In the genomic region with DNA sequence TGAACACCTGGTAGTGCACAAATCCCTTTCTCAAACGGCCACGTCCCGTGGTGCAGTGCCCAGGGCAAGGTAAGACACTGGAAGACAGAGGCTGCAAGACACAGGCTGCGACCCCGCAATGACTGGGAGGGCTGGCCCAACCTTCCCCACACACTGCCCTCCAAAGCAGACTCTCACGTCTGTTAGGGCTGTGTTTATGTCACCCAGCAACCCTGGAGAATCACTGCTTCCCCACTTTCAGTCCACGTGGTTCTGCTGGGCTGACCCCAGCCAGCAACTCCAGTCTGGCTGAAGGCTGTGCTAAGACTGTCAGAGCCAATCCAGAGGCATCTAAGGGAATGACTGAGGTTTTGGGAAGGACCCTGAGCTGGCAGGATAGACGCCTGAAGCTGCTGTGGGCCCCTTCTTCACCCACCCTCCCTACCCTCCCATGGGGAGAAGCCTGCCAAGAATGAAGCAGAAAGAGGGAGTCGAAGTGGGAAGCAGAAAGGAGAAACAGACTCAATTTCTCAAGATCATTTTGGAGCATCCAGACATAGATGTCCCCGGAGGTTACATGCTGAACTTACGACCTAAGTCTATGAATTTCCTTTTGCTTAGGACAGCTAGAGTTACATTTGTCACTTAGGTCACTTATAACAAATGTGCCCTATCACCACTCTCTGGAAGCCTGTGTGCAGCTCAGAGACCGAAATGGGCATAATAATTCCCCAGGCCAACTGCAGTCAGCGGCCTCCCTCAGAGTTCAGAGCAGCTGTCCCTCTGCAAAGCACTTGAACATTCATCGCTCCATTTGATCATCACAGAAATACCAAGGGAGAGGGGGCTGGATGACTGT, we compare ENCODE assay signal across 11 cellular contexts. TPM values are rescaled to one million over a fixed set of nuclear protein-coding genes. Genes with fewer than 3 reads are reported as not detected.
DNase-seq lines count a peak whose midpoint lies in the region; ATAC-seq, FAIRE-seq and TF ChIP-seq lines count a peak whose summit lies in the region.
"Had no signal": no experiment of that assay in that cellular context is flagged by ENCODE, and none has a peak within 500 bp of the region (broad histone marks: within the 10 kb centered on the region; RNA-seq: fewer than 3 reads in every experiment).

No MANE protein-coding gene starts in this region.

- H3K9me3 ChIP-seq in CD8-positive, alpha-beta memory T cell (ENCODE audit: low read length), result no peaks in the 10 kb centered on the region
- no peaks in the 10 kb centered on the region for H3K9me3 ChIP-seq in pancreas

- 79 to 81% methylated on average over 14 of the region's 14 CpGs for WGBS in pancreas, 2 donors

- H3K4me1 ChIP-seq in CD8-positive, alpha-beta memory T cell (ENCODE audit: insufficient read depth, low read length), result no peaks in the 10 kb centered on the region
- H3K4me1 ChIP-seq in pancreas, result no peaks in the 10 kb centered on the region

- DNase-seq in CD8-positive, alpha-beta memory T cell, result no peak
- DNase-seq in activated B cell treated with CpG ODN at 0.5 μM for 24 hours (no peak), left ventricle myocardium superior (peak; percentile 55), pancreas (no peak), NCI-H1694 (lab: John Stamatoyannopoulos, UW) (no peak), amniotic stem cell (lab: John Stamatoyannopoulos, UW) (no peak)
- DNase-seq in stimulated activated CD4-positive, alpha-beta T cell treated with anti-CD3 and anti-CD28 coated beads, Interleukin-1b, Interleukin-23, amount 100 ng/mL, for 48 hours, result no peak
- DNase-seq in activated CD4-positive, CD25-positive, alpha-beta regulatory T cell (lab: John Stamatoyannopoulos, UW), result no peak
- DNase-seq: activated naive CD4-positive, alpha-beta T cell; PC-9 had no signal

- TF ChIP-seq CTCF in activated B cell treated with CpG ODN at 0.5 μM for 24 hours (IDR thresholded peaks at IDR 0.05), result no peak
- no peak for TF ChIP-seq CTCF in pancreas (IDR thresholded peaks at IDR 0.05)

- peaks cover 14 to 61% (median 16%) of the 10 kb centered on the region in 3 donors for H3K36me3 Mint-ChIP-seq in CD8-positive, alpha-beta memory T cell
- peaks cover 31% of the 10 kb centered on the region for H3K36me3 Mint-ChIP-seq in activated B cell treated with CpG ODN at 0.5 μM for 24 hours (ENCODE audit: low read depth)

- H3K9me3 Mint-ChIP-seq in CD8-positive, alpha-beta memory T cell, result no peaks in the 10 kb centered on the region
- no peaks in the 10 kb centered on the region for H3K9me3 Mint-ChIP-seq in activated B cell treated with CpG ODN at 0.5 μM for 24 hours

- no peaks in the 10 kb centered on the region for H3K27me3 Mint-ChIP-seq in CD8-positive, alpha-beta memory T cell
- H3K27me3 Mint-ChIP-seq in activated B cell treated with CpG ODN at 0.5 μM for 24 hours, result no peaks in the 10 kb centered on the region

- intact Hi-C loops in activated B cell treated with CpG ODN at 0.5 μM for 24 hours (cut with micrococcal nuclease), result no loop called here
- intact Hi-C loops in left ventricle myocardium superior (cut with micrococcal nuclease), result loop anchor here (10.0 kb wide), 1 partner anchor 56 kb away; the partner anchor contains the start of gene ORAI1
- intact Hi-C loops in pancreas (cut with DNase I), result no loop called here

- H3K36me3 ChIP-seq in CD8-positive, alpha-beta memory T cell (ENCODE audit: insufficient read depth, low read length), result peaks cover 6% of the 10 kb centered on the region
- H3K36me3 ChIP-seq in pancreas, result peaks cover 0 to 4% (median 0%) of the 10 kb centered on the region in 3 donors

- peaks cover 18 to 36% (median 31%) of the 10 kb centered on the region in 3 donors for H3K4me1 Mint-ChIP-seq in CD8-positive, alpha-beta memory T cell
- peaks cover 5% of the 10 kb centered on the region for H3K4me1 Mint-ChIP-seq in activated B cell treated with CpG ODN at 0.5 μM for 24 hours

- H3K4me3 ChIP-seq in CD8-positive, alpha-beta memory T cell (ENCODE audit: low read length), result no peak overlapping the region
- no peak overlapping the region for H3K4me3 ChIP-seq in pancreas
- H3K4me3 ChIP-seq: PC-9 had no signal

- no peak for ATAC-seq in activated B cell treated with CpG ODN at 0.5 μM for 24 hours (ENCODE audit: low read depth)
- peak; percentile 94 for ATAC-seq in left ventricle myocardium superior
- ATAC-seq in pancreas, result peak in 3 of 4 donors; percentile 51 to 78 (median 74)

- H3K27me3 ChIP-seq in CD8-positive, alpha-beta memory T cell (ENCODE audit: insufficient read depth, low read length, poor library complexity, severe bottlenecking), result no peaks in the 10 kb centered on the region
- no peaks in the 10 kb centered on the region for H3K27me3 ChIP-seq in pancreas

- CTCF ChIA-PET in CD8-positive, alpha-beta memory T cell (lab: Charles Lee), result interaction anchor here (1.1 to 1.6 kb wide), 3 partner anchors 10 to 16 kb away, joined by 3 to 5 read pairs (median 3); no protein-coding TSS in a partner anchor
- CTCF ChIA-PET in activated B cell treated with CpG ODN at 0.5 μM for 24 hours (lab: Charles Lee), result no interaction called here

- no peak overlapping the region for H3K4me3 Mint-ChIP-seq in CD8-positive, alpha-beta memory T cell
- no peak overlapping the region for H3K4me3 Mint-ChIP-seq in activated B cell treated with CpG ODN at 0.5 μM for 24 hours

- POLR2A ChIA-PET in CD8-positive, alpha-beta memory T cell (lab: Charles Lee), result interaction anchor here (0.6 kb wide), 3 partner anchors 22 to 41 kb away, joined by 3 to 6 read pairs (median 5); no protein-coding TSS in a partner anchor
- POLR2A ChIA-PET in activated B cell treated with CpG ODN at 0.5 μM for 24 hours (lab: Charles Lee), result interaction anchor here (0.9 to 1.8 kb wide), 5 partner anchors 8 to 58 kb away, joined by 3 to 9 read pairs (median 6); no protein-coding TSS in a partner anchor

- FAIRE-seq in pancreas (lab: Jason Lieb, UNC), result no peak

- H3K27ac Mint-ChIP-seq in CD8-positive, alpha-beta memory T cell, result peak overlapping the region in 5 of 8 donors; percentile 38 to 74 (median 46)
- peak overlapping the region; percentile 30 for H3K27ac Mint-ChIP-seq in activated B cell treated with CpG ODN at 0.5 μM for 24 hours

- H3K27ac ChIP-seq in CD8-positive, alpha-beta memory T cell (ENCODE audit: low read depth, low read length), result no peak overlapping the region
- no peak overlapping the region for H3K27ac ChIP-seq in pancreas
- H3K27ac ChIP-seq: epithelial cell of prostate, PC-9 had no signal

RNA-seq across cellular contexts. Expression of gene KDM2B, which starts 11.6 kb away (rescaled TPM):
- 10 to 100 TPM; 63.2 to 64.0 TPM for total RNA-seq in CD8-positive, alpha-beta memory T cell
- polyA plus RNA-seq in CD8-positive, alpha-beta memory T cell, result 18.3 TPM
- total RNA-seq in activated B cell treated with CpG ODN at 0.5 μM for 24 hours, result 197 and 236 TPM in 2 replicates
- 14.1 TPM for total RNA-seq in left ventricle myocardium superior
- total RNA-seq in pancreas, result 10 to 100 TPM in 3 of 6 donors, 1 to 10 TPM in 3; 7.4 to 21.7 (median 9.8) TPM
- 10 to 100 TPM; 10.6 to 11.6 TPM for polyA plus RNA-seq in pancreas

RNA-seq across cellular contexts. Expression of gene ORAI1, which starts 57.1 kb away (rescaled TPM):
- total RNA-seq in CD8-positive, alpha-beta memory T cell, result 10 to 100 TPM; 61.9 to 64.7 TPM
- 237 TPM for polyA plus RNA-seq in CD8-positive, alpha-beta memory T cell
- total RNA-seq in activated B cell treated with CpG ODN at 0.5 μM for 24 hours (85.8 and 86.3 TPM in 2 replicates), left ventricle myocardium superior (10.1 TPM), pancreas (10 to 100 TPM in 1 of 6 donors, 1 to 10 TPM in 5; 3.9 to 11.3 (median 5.8) TPM)
- polyA plus RNA-seq in pancreas, result 1 to 10 TPM; 2.7 to 3.4 TPM
